ENCODE assay signal across 26 cellular contexts in the genomic region with DNA sequence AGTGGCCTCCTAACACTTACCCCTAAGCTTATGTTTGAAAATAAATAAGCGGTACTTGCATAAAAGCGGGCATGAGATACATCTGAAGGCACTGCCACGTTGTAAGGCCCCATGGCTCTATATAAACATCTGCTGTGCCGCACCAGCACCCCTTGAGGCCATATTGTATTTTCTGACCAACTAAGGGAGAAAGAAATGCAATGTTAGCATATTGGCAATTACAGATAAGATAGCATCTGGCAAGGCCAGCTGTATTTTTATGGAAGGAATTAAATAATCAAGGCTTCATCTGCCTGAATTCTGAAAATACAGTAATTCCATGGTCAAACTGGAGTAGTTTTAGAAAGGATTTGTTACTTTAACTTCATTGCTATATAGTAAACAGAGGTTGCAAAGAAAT.
"Had no signal": no experiment of that assay in that cellular context is flagged by ENCODE, and none has a peak within 500 bp of the region (broad histone marks: within the 10 kb centered on the region; RNA-seq: fewer than 3 reads in every experiment).

No MANE protein-coding gene starts in this region.

- H3K27ac ChIP-seq: adrenal gland, ascending aorta, brain microvascular endothelial cell, hepatocyte, left ventricle myocardium inferior, neutrophil, ovary, psoas muscle, right atrium auricular region, VCaP had no signal

- H3K27ac Mint-ChIP-seq: activated CD8-positive, alpha-beta T cell treated with anti-CD3 and anti-CD28 coated beads, Interleukin-2, amount 10 ng/mL, durations not matched to agents 7 days and 5 days; activated naive CD8-positive, alpha-beta T cell; activated T-helper 17 cell treated with anti-CD3 and anti-CD28 coated beads, Interleukin-2, amount 50 U/mL, for 72 hours; natural killer cell treated with Interleukin-12 subunit alpha and Interleukin-12 subunit beta and Interleukin-15 and Interleukin-18, amount 100 ng/mL, for 72 hours; T-helper 2 cell treated with Interferon-gamma antibody and Interleukin-4, amounts not matched to agents 5 μg/mL and 100 μg/mL, for 36 hours had no signal

- H3K9me3 ChIP-seq: adrenal gland, neutrophil had no signal

- H3K27me3 Mint-ChIP-seq: activated naive CD8-positive, alpha-beta T cell; activated T-helper 17 cell treated with anti-CD3 and anti-CD28 coated beads, Interleukin-2, amount 50 U/mL, for 72 hours; natural killer cell treated with Interleukin-12 subunit alpha and Interleukin-12 subunit beta and Interleukin-15 and Interleukin-18, amount 100 ng/mL, for 72 hours had no signal

- H2AFZ ChIP-seq: hepatocyte had no signal

- DNase-seq: activated CD4-positive, alpha-beta T cell treated with anti-CD3 and anti-CD28 coated beads, Interleukin-2, amount 50 U/mL, for 1 hour; activated CD8-positive, alpha-beta T cell treated with anti-CD3 and anti-CD28 coated beads, Interleukin-2, amount 10 ng/mL, durations not matched to agents 7 days and 5 days; adrenal gland; brain microvascular endothelial cell; caudate nucleus; dermis blood vessel endothelial cell; effector CD8-positive, alpha-beta T cell; glutamatergic neuron; kidney glomerular epithelial cell; left ventricle myocardium inferior; midbrain; ovary; psoas muscle; stimulated activated CD4-positive, alpha-beta T cell treated with anti-CD3 and anti-CD28 coated beads, Interleukin-12 subunit alpha, Interleukin-12 subunit beta, amount 100 ng/mL, for 4 hours; stimulated activated CD4-positive, alpha-beta T cell treated with anti-CD3 and anti-CD28 coated beads, Interleukin-4, amount 100 ng/mL, for 4 hours; stimulated activated naive CD8-positive, alpha-beta T cell treated with anti-CD3 and anti-CD28 coated beads, Interleukin-15, Interleukin-2, amounts not matched to agents 100 U/mL and 50 U/mL, for 24 hours had no signal

- ATAC-seq: activated CD4-positive, CD25-positive, alpha-beta regulatory T cell treated with anti-CD3 and anti-CD28 coated beads, Interleukin-2, amount 50 U/mL, for 24 hours; activated CD8-positive, alpha-beta T cell treated with anti-CD3 and anti-CD28 coated beads, Interleukin-2, amount 10 ng/mL, durations not matched to agents 7 days and 5 days; activated T-helper 17 cell treated with anti-CD3 and anti-CD28 coated beads, Interleukin-2, amount 50 U/mL, for 72 hours; natural killer cell treated with Interleukin-12 subunit alpha and Interleukin-12 subunit beta and Interleukin-15 and Interleukin-18, amount 100 ng/mL, for 72 hours; psoas muscle; stimulated activated naive CD8-positive, alpha-beta T cell treated with anti-CD3 and anti-CD28 coated beads, Interleukin-15, Interleukin-2, amounts not matched to agents 100 U/mL and 50 U/mL, for 24 hours had no signal

- H3K4me3 ChIP-seq: adrenal gland, ascending aorta, hepatocyte, left ventricle myocardium inferior, ovary, psoas muscle, right atrium auricular region had no signal

- H3K4me1 ChIP-seq: adrenal gland, ascending aorta, psoas muscle, right atrium auricular region had no signal

- H3K4me1 Mint-ChIP-seq: activated T-helper 17 cell treated with anti-CD3 and anti-CD28 coated beads, Interleukin-2, amount 50 U/mL, for 72 hours had no signal

- H3K4me3 Mint-ChIP-seq: activated CD8-positive, alpha-beta T cell treated with anti-CD3 and anti-CD28 coated beads, Interleukin-2, amount 10 ng/mL, durations not matched to agents 7 days and 5 days; activated naive CD8-positive, alpha-beta T cell; activated T-helper 17 cell treated with anti-CD3 and anti-CD28 coated beads, Interleukin-2, amount 50 U/mL, for 72 hours; natural killer cell treated with Interleukin-12 subunit alpha and Interleukin-12 subunit beta and Interleukin-15 and Interleukin-18, amount 100 ng/mL, for 72 hours; T-helper 2 cell treated with Interferon-gamma antibody and Interleukin-4, amounts not matched to agents 5 μg/mL and 100 μg/mL, for 36 hours had no signal

- H3K27me3 ChIP-seq: adrenal gland, ascending aorta, brain microvascular endothelial cell, hepatocyte, neutrophil, ovary, right atrium auricular region had no signal

- H3K79me2 ChIP-seq: hepatocyte had no signal

- H3K36me3 ChIP-seq: ovary had no signal

- H3K4me2 ChIP-seq: hepatocyte had no signal
